Comparison of ENCODE assay signal across 1 cellular context in the genomic region with DNA sequence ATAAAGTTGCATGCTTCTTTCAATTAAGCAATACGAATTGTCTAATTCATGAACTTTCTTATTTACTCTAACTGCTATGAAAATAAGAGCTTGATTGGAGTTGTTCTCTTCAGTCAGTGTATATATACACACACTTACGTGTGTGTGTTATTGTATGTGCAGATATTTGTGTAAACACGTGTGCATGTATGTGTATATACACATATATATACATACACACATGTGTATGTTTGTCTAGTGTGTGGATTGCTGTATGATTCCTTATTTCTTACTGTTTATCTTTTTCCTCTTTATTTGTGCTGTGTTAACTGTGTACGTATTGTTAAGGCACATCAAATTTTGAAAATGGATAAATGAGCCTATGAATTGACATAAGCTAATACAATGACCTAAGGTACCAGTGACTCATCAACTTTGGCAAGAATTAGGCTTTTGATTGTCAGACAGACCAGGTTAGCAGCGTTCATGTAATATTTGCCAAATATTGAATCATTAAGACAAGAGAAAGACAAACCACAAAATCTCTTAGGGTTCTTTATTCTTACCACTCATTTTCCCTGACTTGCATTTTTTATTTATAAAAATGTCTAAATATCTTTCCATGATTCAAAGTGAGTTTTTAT.
TF ChIP-seq lines count a peak whose summit lies in the region.

No MANE protein-coding gene starts in this region.

TF ChIP-seq in K562, 482 proteins besides CTCF, POLR2A, EP300 and RAD21 (continued from another document):
- TF ChIP-seq, protein P1, sequence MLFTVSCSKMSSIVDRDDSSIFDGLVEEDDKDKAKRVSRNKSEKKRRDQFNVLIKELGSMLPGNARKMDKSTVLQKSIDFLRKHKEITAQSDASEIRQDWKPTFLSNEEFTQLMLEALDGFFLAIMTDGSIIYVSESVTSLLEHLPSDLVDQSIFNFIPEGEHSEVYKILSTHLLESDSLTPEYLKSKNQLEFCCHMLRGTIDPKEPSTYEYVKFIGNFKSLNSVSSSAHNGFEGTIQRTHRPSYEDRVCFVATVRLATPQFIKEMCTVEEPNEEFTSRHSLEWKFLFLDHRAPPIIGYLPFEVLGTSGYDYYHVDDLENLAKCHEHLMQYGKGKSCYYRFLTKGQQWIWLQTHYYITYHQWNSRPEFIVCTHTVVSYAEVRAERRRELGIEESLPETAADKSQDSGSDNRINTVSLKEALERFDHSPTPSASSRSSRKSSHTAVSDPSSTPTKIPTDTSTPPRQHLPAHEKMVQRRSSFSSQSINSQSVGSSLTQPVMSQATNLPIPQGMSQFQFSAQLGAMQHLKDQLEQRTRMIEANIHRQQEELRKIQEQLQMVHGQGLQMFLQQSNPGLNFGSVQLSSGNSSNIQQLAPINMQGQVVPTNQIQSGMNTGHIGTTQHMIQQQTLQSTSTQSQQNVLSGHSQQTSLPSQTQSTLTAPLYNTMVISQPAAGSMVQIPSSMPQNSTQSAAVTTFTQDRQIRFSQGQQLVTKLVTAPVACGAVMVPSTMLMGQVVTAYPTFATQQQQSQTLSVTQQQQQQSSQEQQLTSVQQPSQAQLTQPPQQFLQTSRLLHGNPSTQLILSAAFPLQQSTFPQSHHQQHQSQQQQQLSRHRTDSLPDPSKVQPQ (CRISPR knock-in tag; IDR thresholded peaks at IDR 0.05; ENCODE audit: borderline replicate concordance) = no peak
- TF ChIP-seq ZNF316 (IDR thresholded peaks at IDR 0.05) = peak; percentile 41; the same call in 1 of the 2 replicates
- TF ChIP-seq RBM34 (IDR thresholded peaks at IDR 0.05; ENCODE audit: borderline replicate concordance, insufficient read depth, low read length) = no peak
- no peak for TF ChIP-seq ZC3H8 (IDR thresholded peaks at IDR 0.05)
- no peak for TF ChIP-seq ZNF12 (CRISPR knock-in tag; IDR thresholded peaks at IDR 0.05)
- TF ChIP-seq, protein P2, sequence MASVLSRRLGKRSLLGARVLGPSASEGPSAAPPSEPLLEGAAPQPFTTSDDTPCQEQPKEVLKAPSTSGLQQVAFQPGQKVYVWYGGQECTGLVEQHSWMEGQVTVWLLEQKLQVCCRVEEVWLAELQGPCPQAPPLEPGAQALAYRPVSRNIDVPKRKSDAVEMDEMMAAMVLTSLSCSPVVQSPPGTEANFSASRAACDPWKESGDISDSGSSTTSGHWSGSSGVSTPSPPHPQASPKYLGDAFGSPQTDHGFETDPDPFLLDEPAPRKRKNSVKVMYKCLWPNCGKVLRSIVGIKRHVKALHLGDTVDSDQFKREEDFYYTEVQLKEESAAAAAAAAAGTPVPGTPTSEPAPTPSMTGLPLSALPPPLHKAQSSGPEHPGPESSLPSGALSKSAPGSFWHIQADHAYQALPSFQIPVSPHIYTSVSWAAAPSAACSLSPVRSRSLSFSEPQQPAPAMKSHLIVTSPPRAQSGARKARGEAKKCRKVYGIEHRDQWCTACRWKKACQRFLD (CRISPR knock-in tag; IDR thresholded peaks at IDR 0.05) = no peak
- no peak for TF ChIP-seq SMAD3 (CRISPR knock-in tag; conservative IDR thresholded peaks at IDR 0.05)
- no peak for TF ChIP-seq NR2C2 (CRISPR knock-in tag; IDR thresholded peaks at IDR 0.05)
- no peak for TF ChIP-seq NR2C2 (tag; IDR thresholded peaks at IDR 0.05)
- TF ChIP-seq PTRF (tag; IDR thresholded peaks at IDR 0.05) = no peak
- TF ChIP-seq FOXJ2 (tag; IDR thresholded peaks at IDR 0.05) = no peak
